ENCODE assay signal across 14 cellular contexts in the genomic region with DNA sequence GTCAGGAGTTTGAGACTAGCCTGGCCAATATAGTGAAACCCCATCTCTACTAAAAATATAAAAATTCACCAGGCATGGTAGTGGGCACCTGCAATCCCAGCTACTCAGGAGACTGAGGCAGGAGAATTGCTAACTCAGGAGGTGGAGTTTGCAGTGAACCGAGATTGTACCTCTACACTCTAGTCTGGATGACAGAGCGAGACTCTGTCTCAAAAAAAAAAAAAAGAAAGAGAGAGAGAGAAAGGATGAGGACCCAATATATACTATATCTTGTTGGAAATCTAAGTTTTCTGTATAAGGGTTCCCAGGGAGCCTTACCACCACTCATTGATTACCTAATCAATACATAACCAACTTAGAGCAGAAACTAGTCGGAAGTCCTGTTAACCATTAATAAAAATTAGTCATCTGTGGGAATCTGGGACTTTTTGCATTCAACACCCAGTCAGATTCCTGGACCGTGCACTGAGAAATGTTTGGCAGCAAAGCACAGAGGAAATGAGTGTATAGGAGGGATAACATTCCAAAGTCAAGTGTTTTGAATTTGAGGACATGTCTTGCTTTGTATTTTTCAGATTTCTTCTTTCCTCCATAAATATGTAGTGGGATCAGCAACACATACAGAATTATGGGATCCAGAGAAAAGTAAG. TPM values are rescaled to one million over a fixed set of nuclear protein-coding genes. Genes with fewer than 3 reads are reported as not detected.
DNase-seq lines count a peak whose midpoint lies in the region; ATAC-seq and TF ChIP-seq lines count a peak whose summit lies in the region.
"Had no signal": no experiment of that assay in that cellular context is flagged by ENCODE, and none has a peak within 500 bp of the region (broad histone marks: within the 10 kb centered on the region; RNA-seq: fewer than 3 reads in every experiment).

No MANE protein-coding gene starts in this region.

- DNase-seq in AG04450 (ENCODE audit: low read depth, low spot score) (peak; percentile 61), M059J (ENCODE audit: low read depth) (peak; percentile 79), dermis blood vessel endothelial cell (peak; percentile 93), lung (ENCODE audit: low spot score) (no peak), SKM-1 treated with dmso at 0.1 percent for 144 hours (lab: John Stamatoyannopoulos, UW; ENCODE audit: unreplicated experiment) (no peak), mucosa of descending colon (no peak)
- DNase-seq: activated CD4-positive, alpha-beta T cell treated with anti-CD3 and anti-CD28 coated beads for 1 hour; activated naive CD4-positive, alpha-beta T cell treated with anti-CD3 and anti-CD28 coated beads for 36 hours; gastrocnemius medialis; MM.1S had no signal

- intact Hi-C loops in mucosa of descending colon (cut with DNase I, micrococcal nuclease): loop anchor here (5.0 kb wide), 2 partner anchors 219 to 414 kb away; no protein-coding TSS in a partner anchor

- H3K4me3 ChIP-seq in AG04450 (ENCODE audit: low read depth, low read length) (no peak overlapping the region), lung (no peak overlapping the region), mucosa of descending colon (no peak overlapping the region)
- H3K4me3 ChIP-seq: gastrocnemius medialis had no signal

- no peak for TF ChIP-seq CTCF in AG04450 (IDR thresholded peaks at IDR 0.05; ENCODE audit: low read depth, low read length)
- TF ChIP-seq CTCF in lung (IDR thresholded peaks at IDR 0.05; ENCODE audit: control extremely low read depth, extremely low read depth): no peak
- no peak for TF ChIP-seq CTCF in mucosa of descending colon (IDR thresholded peaks at IDR 0.05)

- H3K36me3 ChIP-seq in lung (ENCODE audit: control insufficient read depth in 2 of 2, insufficient read depth in 2 of 2, low read length in 2 of 2) (peaks cover 0 to 2% of the 10 kb centered on the region in 2 donors), mucosa of descending colon (ENCODE audit: low read depth) (no peaks in the 10 kb centered on the region)
- H3K36me3 ChIP-seq: gastrocnemius medialis had no signal

- H3K9me3 ChIP-seq in AG04450 (ENCODE audit: control insufficient read depth, insufficient read depth, low read length) (no peaks in the 10 kb centered on the region), lung (ENCODE audit: control insufficient read depth in 2 of 2, insufficient read depth in 1 of 2, low read length in 1 of 2) (no peaks in the 10 kb centered on the region), mucosa of descending colon (no peaks in the 10 kb centered on the region)
- H3K9me3 ChIP-seq: gastrocnemius medialis had no signal

- H3K27ac ChIP-seq in AG04450 (ENCODE audit: low read depth, low read length) (no peak overlapping the region), lung (ENCODE audit: low read depth in 1 of 2, low read length in 1 of 2) (peak overlapping the region in 1 of 2 donors; percentile 77)
- H3K27ac ChIP-seq: C4-2B, gastrocnemius medialis had no signal

- CTCF ChIA-PET in AG04450 (lab: Charles Lee): interaction anchor here (1.3 to 2.9 kb wide), 5 partner anchors 47 to 218 kb away, joined by 3 to 29 read pairs (median 11); a partner anchor contains a TSS

- H3K27me3 ChIP-seq in AG04450 (ENCODE audit: control insufficient read depth, insufficient read depth, low read length): no peaks in the 10 kb centered on the region
- H3K27me3 ChIP-seq in lung (ENCODE audit: control insufficient read depth, insufficient read depth): no peaks in the 10 kb centered on the region
- H3K27me3 ChIP-seq: gastrocnemius medialis had no signal

- WGBS in lung, 2 donors: 46 to 71% methylated on average over 4 of the region's 4 CpGs

- POLR2A ChIA-PET in AG04450 (lab: Yijun Ruan, JAX): interaction anchor here (0.7 kb wide), 1 partner anchor 31 kb away, joined by 3 read pairs; no protein-coding TSS in a partner anchor

- peaks cover 0 to 2% of the 10 kb centered on the region in 2 donors for H3K4me1 ChIP-seq in lung (ENCODE audit: control insufficient read depth in 2 of 2, insufficient read depth in 2 of 2, low read length in 2 of 2)
- H3K4me1 ChIP-seq in mucosa of descending colon (ENCODE audit: low read depth): no peaks in the 10 kb centered on the region

- peak; percentile 63 for ATAC-seq in lung (ENCODE audit: insufficient read depth, low FRiP score)
- ATAC-seq in HG02610 (IDR thresholded peaks at IDR 0.05; ENCODE audit: unreplicated experiment): no peak
- ATAC-seq in HG02852 (IDR thresholded peaks at IDR 0.05; ENCODE audit: unreplicated experiment): no peak
- ATAC-seq in mucosa of descending colon: no peak
- ATAC-seq: natural killer cell treated with Interleukin-12 subunit alpha and Interleukin-12 subunit beta and Interleukin-15 and Interleukin-18, amount 100 ng/mL, for 72 hours had no signal

RNA-seq across cellular contexts. Expression of a gene that starts 44.8 kb away (rescaled TPM):
- 28.9 and 32.8 TPM in 2 replicates for polyA plus RNA-seq in AG04450 (2011; rRNA removed)
- polyA minus RNA-seq in AG04450 (2011; rRNA and poly(A)+ RNA removed): 14.5 and 23.5 TPM in 2 replicates
- total RNA-seq in M059J (2014; rRNA removed; shearing (Covaris generic)): 26.3 and 63.3 TPM in 2 replicates
- total RNA-seq in dermis blood vessel endothelial cell: 23.3 and 28.1 TPM in 2 replicates
- 10 to 100 TPM; 26.5 to 76.0 TPM for total RNA-seq in lung
- polyA plus RNA-seq in lung: 10 to 100 TPM in 1 of 2 donors, 1 to 10 TPM in 1; 8.6 to 85.2 TPM
- 10 to 100 TPM; 27.4 to 28.5 (median 27.8) TPM for total RNA-seq in mucosa of descending colon

Comparison
In these comparisons a context has a peak if more than half of its experiments do, and no peak if none do; other contexts are left out.
1. DNase-seq: peak in AG04450 (single experiment), M059J (single experiment) and dermis blood vessel endothelial cell (single experiment); none in lung (single experiment), SKM-1 treated with dmso at 0.1 percent for 144 hours (single experiment) and mucosa of descending colon (0 of 3).